22 cellular contexts compared by ENCODE assay signal in the genomic region with DNA sequence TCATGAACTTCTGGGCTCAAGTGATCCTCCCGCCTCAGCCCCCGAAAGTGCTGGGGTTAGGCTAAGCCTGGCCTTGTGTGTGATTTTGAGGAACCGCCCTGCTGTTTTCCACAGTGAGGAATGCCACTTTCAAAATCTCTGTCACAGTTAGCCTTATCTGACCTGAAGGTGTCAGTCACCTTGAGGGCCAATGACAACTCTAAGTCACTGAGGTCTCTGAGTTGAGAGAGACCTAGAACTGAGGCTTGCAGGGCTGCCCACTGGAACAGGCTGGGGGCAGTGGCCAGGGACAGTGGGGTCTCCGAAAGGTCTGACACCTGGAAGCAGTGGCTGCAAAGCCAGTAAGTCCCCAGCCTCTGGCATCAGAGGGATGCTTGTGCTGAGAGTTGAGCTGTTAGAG. TPM values are rescaled to one million over a fixed set of nuclear protein-coding genes. Genes with fewer than 3 reads are reported as not detected.
DNase-seq lines count a peak whose midpoint lies in the region; ATAC-seq, FAIRE-seq and TF ChIP-seq lines count a peak whose summit lies in the region.
"Had no signal": no experiment of that assay in that cellular context is flagged by ENCODE, and none has a peak within 500 bp of the region (broad histone marks: within the 10 kb centered on the region; RNA-seq: fewer than 3 reads in every experiment).

No MANE protein-coding gene starts in this region.

- H3K9me3 Mint-ChIP-seq in activated CD4-positive, alpha-beta T cell treated with anti-CD3 and anti-CD28 coated beads, Interleukin-2, amount 10 ng/mL, durations not matched to agents 24 days and 14 days: no peaks in the 10 kb centered on the region
- no peaks in the 10 kb centered on the region for H3K9me3 Mint-ChIP-seq in activated CD4-positive, alpha-beta T cell treated with anti-CD3 and anti-CD28 coated beads for 36 hours (ENCODE audit: low read depth)
- no peaks in the 10 kb centered on the region for H3K9me3 Mint-ChIP-seq in effector memory CD8-positive, alpha-beta T cell

- TF ChIP-seq CTCF in left ventricle myocardium inferior (IDR thresholded peaks at IDR 0.05; ENCODE audit: borderline replicate concordance) (no peak), D721Med (IDR thresholded peaks at IDR 0.05; ENCODE audit: insufficient read depth, missing control alignments) (no peak)

- no peaks in the 10 kb centered on the region for H3K27me3 Mint-ChIP-seq in activated CD4-positive, alpha-beta T cell treated with anti-CD3 and anti-CD28 coated beads, Interleukin-2, amount 10 ng/mL, durations not matched to agents 24 days and 14 days
- no peaks in the 10 kb centered on the region for H3K27me3 Mint-ChIP-seq in activated CD4-positive, alpha-beta T cell treated with anti-CD3 and anti-CD28 coated beads for 36 hours
- no peaks in the 10 kb centered on the region for H3K27me3 Mint-ChIP-seq in effector memory CD8-positive, alpha-beta T cell
- H3K27me3 Mint-ChIP-seq: B cell had no signal

- intact Hi-C loops in activated CD4-positive, alpha-beta T cell treated with anti-CD3 and anti-CD28 coated beads, Interleukin-2, amount 10 ng/mL, durations not matched to agents 24 days and 14 days (cut with micrococcal nuclease): no loop called here
- intact Hi-C loops in activated CD4-positive, alpha-beta T cell treated with anti-CD3 and anti-CD28 coated beads for 36 hours (cut with DNase I, micrococcal nuclease): loop anchor here in 1 of 2 experiments (10.0 kb wide), 1 partner anchor 134 kb away; no protein-coding TSS in a partner anchor
- intact Hi-C loops in left ventricle myocardium inferior (cut with micrococcal nuclease) (no loop called here), left cardiac atrium (cut with DNase I) (loop anchor here in 1 of 2 donors (10.0 kb wide), 1 partner anchor 64 kb away; no protein-coding TSS in a partner anchor)

- peaks cover 9% of the 10 kb centered on the region for H3K36me3 ChIP-seq in left ventricle myocardium inferior
- H3K36me3 ChIP-seq: MG63 had no signal

- no peak for ATAC-seq in activated CD4-positive, alpha-beta T cell treated with anti-CD3 and anti-CD28 coated beads for 36 hours
- no peak for ATAC-seq in left cardiac atrium
- no peak for ATAC-seq in effector memory CD8-positive, alpha-beta T cell (replicated peaks)
- no peak for ATAC-seq in HG03521 (IDR thresholded peaks at IDR 0.05; ENCODE audit: unreplicated experiment)
- ATAC-seq: PC-3, Right ventricle myocardium inferior had no signal

- H3K4me3 Mint-ChIP-seq in activated CD4-positive, alpha-beta T cell treated with anti-CD3 and anti-CD28 coated beads, Interleukin-2, amount 10 ng/mL, durations not matched to agents 24 days and 14 days: no peak overlapping the region
- H3K4me3 Mint-ChIP-seq in activated CD4-positive, alpha-beta T cell treated with anti-CD3 and anti-CD28 coated beads for 36 hours: no peak overlapping the region
- H3K4me3 Mint-ChIP-seq in effector memory CD8-positive, alpha-beta T cell: peak overlapping the region in 1 of 2 donors; percentile 34
- H3K4me3 Mint-ChIP-seq: B cell had no signal

- H3K27ac ChIP-seq in left ventricle myocardium inferior (replicated peaks): peak overlapping the region; percentile 54
- H3K27ac ChIP-seq: 22Rv1, SJCRH30 had no signal

- H3K36me3 Mint-ChIP-seq in activated CD4-positive, alpha-beta T cell treated with anti-CD3 and anti-CD28 coated beads, Interleukin-2, amount 10 ng/mL, durations not matched to agents 24 days and 14 days (ENCODE audit: low read depth): peaks cover 19% of the 10 kb centered on the region
- peaks cover 11% of the 10 kb centered on the region for H3K36me3 Mint-ChIP-seq in activated CD4-positive, alpha-beta T cell treated with anti-CD3 and anti-CD28 coated beads for 36 hours (ENCODE audit: low read depth)
- peaks cover 39% of the 10 kb centered on the region for H3K36me3 Mint-ChIP-seq in effector memory CD8-positive, alpha-beta T cell (ENCODE audit: insufficient read depth)

- DNase-seq in activated CD4-positive, alpha-beta T cell treated with anti-CD3 and anti-CD28 coated beads, Interleukin-2, amount 10 ng/mL, durations not matched to agents 24 days and 14 days: no peak
- DNase-seq in activated CD4-positive, alpha-beta T cell treated with anti-CD3 and anti-CD28 coated beads for 36 hours: no peak
- DNase-seq in left ventricle myocardium inferior (no peak), left cardiac atrium (no peak), D721Med (ENCODE audit: insufficient read length, low spot score) (no peak)
- DNase-seq in effector memory CD8-positive, alpha-beta T cell: no peak
- DNase-seq: H7, KBM-7, MG63, NCI-H1105 treated with DMSO at 0.1 percent for 48 hours, NCI-H146, NCI-H1930, NCI-H2107, NCI-H446, NCI-H524 treated with DMSO at 0.1 percent for 48 hours, NCI-H774, PC-3, SJCRH30 had no signal

- H3K4me3 ChIP-seq in left ventricle myocardium inferior: peak overlapping the region; percentile 11
- H3K4me3 ChIP-seq: MG63, SJCRH30 had no signal

- peaks cover 95% of the 10 kb centered on the region for H3K4me1 ChIP-seq in left ventricle myocardium inferior
- H3K4me1 ChIP-seq: SJCRH30 had no signal

- H3K27ac Mint-ChIP-seq in activated CD4-positive, alpha-beta T cell treated with anti-CD3 and anti-CD28 coated beads, Interleukin-2, amount 10 ng/mL, durations not matched to agents 24 days and 14 days: peak overlapping the region; percentile 20
- H3K27ac Mint-ChIP-seq in activated CD4-positive, alpha-beta T cell treated with anti-CD3 and anti-CD28 coated beads for 36 hours: no peak overlapping the region
- H3K27ac Mint-ChIP-seq in effector memory CD8-positive, alpha-beta T cell: peak overlapping the region; percentile 46 to 84
- H3K27ac Mint-ChIP-seq: B cell had no signal

- peaks cover 38% of the 10 kb centered on the region for H3K4me1 Mint-ChIP-seq in activated CD4-positive, alpha-beta T cell treated with anti-CD3 and anti-CD28 coated beads, Interleukin-2, amount 10 ng/mL, durations not matched to agents 24 days and 14 days
- peaks cover 59% of the 10 kb centered on the region for H3K4me1 Mint-ChIP-seq in activated CD4-positive, alpha-beta T cell treated with anti-CD3 and anti-CD28 coated beads for 36 hours
- H3K4me1 Mint-ChIP-seq in effector memory CD8-positive, alpha-beta T cell (ENCODE audit: low read depth in 2 of 2): peaks cover 43 to 48% of the 10 kb centered on the region in 2 donors

- no peaks in the 10 kb centered on the region for H3K9me3 ChIP-seq in left ventricle myocardium inferior (replicated peaks)
- H3K9me3 ChIP-seq: MG63, SJCRH30 had no signal

- POLR2A ChIA-PET in activated CD4-positive, alpha-beta T cell treated with anti-CD3 and anti-CD28 coated beads for 36 hours (lab: Charles Lee): no interaction called here

- no peaks in the 10 kb centered on the region for H3K27me3 ChIP-seq in left ventricle myocardium inferior (ENCODE audit: low read depth)
- H3K27me3 ChIP-seq: MG63, SJCRH30 had no signal

- FAIRE-seq in D721Med (lab: Jason Lieb, UNC): no peak

- CTCF ChIA-PET in activated CD4-positive, alpha-beta T cell treated with anti-CD3 and anti-CD28 coated beads for 36 hours (lab: Charles Lee): interaction anchor here (2.2 kb wide), 1 partner anchor 18 kb away, joined by 6 read pairs; a partner anchor contains a TSS

RNA-seq across cellular contexts. Expression of a gene that starts 6.1 kb away (rescaled TPM):
- 12.9 and 13.3 TPM in 2 replicates for total RNA-seq in activated CD4-positive, alpha-beta T cell treated with anti-CD3 and anti-CD28 coated beads, Interleukin-2, amount 10 ng/mL, durations not matched to agents 24 days and 14 days
- 10 to 100 TPM in 1 of 2 experiments, 1 to 10 TPM in 1; 9.0 to 10.6 TPM for total RNA-seq in activated CD4-positive, alpha-beta T cell treated with anti-CD3 and anti-CD28 coated beads for 36 hours
- total RNA-seq in left ventricle myocardium inferior (33.7 TPM), left cardiac atrium (10 to 100 TPM; 23.2 to 30.7 TPM)

RNA-seq across cellular contexts. Expression of a gene that starts 18.6 kb away (rescaled TPM):
- 100 and 106 TPM in 2 replicates for total RNA-seq in activated CD4-positive, alpha-beta T cell treated with anti-CD3 and anti-CD28 coated beads, Interleukin-2, amount 10 ng/mL, durations not matched to agents 24 days and 14 days
- 10 to 100 TPM; 81.0 to 93.0 TPM for total RNA-seq in activated CD4-positive, alpha-beta T cell treated with anti-CD3 and anti-CD28 coated beads for 36 hours
- total RNA-seq in left ventricle myocardium inferior (58.2 TPM), left cardiac atrium (10 to 100 TPM; 35.6 to 46.1 TPM)
